34 cellular contexts compared by ENCODE assay signal in genomic region chr13:31919241-31919640, GRCh38.
"Had no signal": no experiment of that assay in that cellular context is flagged by ENCODE, and none has a peak within 500 bp of the region (broad histone marks: within the 10 kb centered on the region; RNA-seq: fewer than 3 reads in every experiment).

No MANE protein-coding gene starts in this region.

- H3K27me3 ChIP-seq: adrenal gland, ascending aorta, breast epithelium, cardiac muscle cell, dorsolateral prefrontal cortex, esophagus muscularis mucosa, foreskin keratinocyte, gastrocnemius medialis, heart left ventricle had no signal

- H3K27ac ChIP-seq: adrenal gland, ascending aorta, breast epithelium, cardiac muscle cell, coronary artery, esophagus muscularis mucosa, foreskin keratinocyte, gastrocnemius medialis had no signal

- ATAC-seq: activated CD4-positive, alpha-beta T cell treated with anti-CD3 and anti-CD28 coated beads for 36 hours; activated CD8-positive, alpha-beta memory T cell treated with anti-CD3 and anti-CD28 coated beads, Interleukin-2, amount 10 ng/mL, durations not matched to agents 7 days and 5 days; activated CD8-positive, alpha-beta T cell treated with anti-CD3 and anti-CD28 coated beads, Interleukin-2, amount 10 ng/mL, durations not matched to agents 7 days and 5 days; activated naive CD8-positive, alpha-beta T cell treated with anti-CD3 and anti-CD28 coated beads, Interleukin-2, amount 50 U/mL, for 24 hours; foreskin keratinocyte; gastrocnemius medialis; heart left ventricle had no signal

- H3K4me3 ChIP-seq: adrenal gland, ascending aorta, breast epithelium, cardiac muscle cell, coronary artery, dorsolateral prefrontal cortex, esophagus muscularis mucosa, gastrocnemius medialis, heart left ventricle had no signal

- H3K27me3 Mint-ChIP-seq: activated CD4-positive, alpha-beta memory T cell treated with anti-CD3 and anti-CD28 coated beads for 36 hours; activated CD4-positive, alpha-beta T cell treated with anti-CD3 and anti-CD28 coated beads for 36 hours; brain; dendritic cell treated with granulocyte-macrophage colony-stimulating factor and Interleukin-4, amounts not matched to agents 40 ng/mL and 50 ng/mL, for 4 days had no signal

- H3K4me3 Mint-ChIP-seq: activated CD4-positive, alpha-beta memory T cell treated with anti-CD3 and anti-CD28 coated beads for 36 hours; activated CD4-positive, alpha-beta T cell treated with anti-CD3 and anti-CD28 coated beads for 36 hours; activated CD4-positive, alpha-beta T cell treated with anti-CD3 and anti-CD28 coated beads, Interleukin-2, amount 10 ng/mL, durations not matched to agents 24 days and 14 days; activated CD8-positive, alpha-beta memory T cell treated with anti-CD3 and anti-CD28 coated beads, Interleukin-2, amount 10 ng/mL, durations not matched to agents 7 days and 5 days; activated CD8-positive, alpha-beta T cell treated with anti-CD3 and anti-CD28 coated beads, Interleukin-2, amount 10 ng/mL, durations not matched to agents 7 days and 5 days; activated naive CD4-positive, alpha-beta T cell treated with anti-CD3 and anti-CD28 coated beads for 36 hours; activated naive CD4-positive, alpha-beta T cell treated with anti-CD3 and anti-CD28 coated beads, Interleukin-2, amount 50 U/mL, for 24 hours; activated naive CD8-positive, alpha-beta T cell treated with anti-CD3 and anti-CD28 coated beads for 36 hours; activated naive CD8-positive, alpha-beta T cell treated with anti-CD3 and anti-CD28 coated beads, Interleukin-2, amount 50 U/mL, for 24 hours; brain; dendritic cell treated with granulocyte-macrophage colony-stimulating factor and Interleukin-4, amounts not matched to agents 40 ng/mL and 50 ng/mL, for 4 days had no signal

- H3K27ac Mint-ChIP-seq: activated CD4-positive, alpha-beta memory T cell treated with anti-CD3 and anti-CD28 coated beads for 36 hours; activated CD4-positive, alpha-beta T cell treated with anti-CD3 and anti-CD28 coated beads for 36 hours; activated CD4-positive, alpha-beta T cell treated with anti-CD3 and anti-CD28 coated beads, Interleukin-2, amount 10 ng/mL, durations not matched to agents 24 days and 14 days; activated CD8-positive, alpha-beta memory T cell treated with anti-CD3 and anti-CD28 coated beads, Interleukin-2, amount 10 ng/mL, durations not matched to agents 7 days and 5 days; activated CD8-positive, alpha-beta T cell treated with anti-CD3 and anti-CD28 coated beads, Interleukin-2, amount 10 ng/mL, durations not matched to agents 7 days and 5 days; activated naive CD4-positive, alpha-beta T cell treated with anti-CD3 and anti-CD28 coated beads for 36 hours; activated naive CD4-positive, alpha-beta T cell treated with anti-CD3 and anti-CD28 coated beads, Interleukin-2, amount 50 U/mL, for 24 hours; activated naive CD8-positive, alpha-beta T cell treated with anti-CD3 and anti-CD28 coated beads for 36 hours; activated naive CD8-positive, alpha-beta T cell treated with anti-CD3 and anti-CD28 coated beads, Interleukin-2, amount 50 U/mL, for 24 hours; activated T-helper 2 cell treated with anti-CD3 and anti-CD28 coated beads, Interferon-gamma antibody, Interleukin-2, Interleukin-4, amounts not matched to agents 10 μg/mL and 5 μg/mL and 100 μg/mL, durations not matched to agents 14 hours and 24 hours and 36 hours; brain; dendritic cell treated with granulocyte-macrophage colony-stimulating factor and Interleukin-4, amounts not matched to agents 40 ng/mL and 50 ng/mL, for 4 days had no signal

- H3K36me3 ChIP-seq: adrenal gland, ascending aorta, breast epithelium, cardiac muscle cell, esophagus muscularis mucosa, gastrocnemius medialis had no signal

- H3K4me1 Mint-ChIP-seq: activated naive CD4-positive, alpha-beta T cell treated with anti-CD3 and anti-CD28 coated beads, Interleukin-2, amount 50 U/mL, for 24 hours; brain had no signal

- H3K4me1 ChIP-seq: adrenal gland, ascending aorta, breast epithelium, esophagus muscularis mucosa, foreskin keratinocyte, gastrocnemius medialis had no signal

- DNase-seq: activated CD4-positive, alpha-beta memory T cell treated with anti-CD3 and anti-CD28 coated beads for 36 hours; activated CD4-positive, alpha-beta T cell treated with anti-CD3 and anti-CD28 coated beads for 36 hours; activated CD4-positive, alpha-beta T cell treated with anti-CD3 and anti-CD28 coated beads, Interleukin-2, amount 10 ng/mL, durations not matched to agents 24 days and 14 days; activated CD4-positive, CD25-positive, alpha-beta regulatory T cell; activated CD4-positive, CD25-positive, alpha-beta regulatory T cell treated with anti-CD3 and anti-CD28 coated beads, Interleukin-2, amount 50 U/mL, for 72 hours; activated CD8-positive, alpha-beta memory T cell treated with anti-CD3 and anti-CD28 coated beads, Interleukin-2, amount 10 ng/mL, durations not matched to agents 7 days and 5 days; activated CD8-positive, alpha-beta memory T cell treated with anti-CD3 and anti-CD28 coated beads, Interleukin-2, amount 50 U/mL, for 4 hours; activated CD8-positive, alpha-beta T cell treated with anti-CD3 and anti-CD28 coated beads, Interleukin-2, amount 10 ng/mL, durations not matched to agents 7 days and 5 days; activated effector memory CD4-positive, alpha-beta T cell treated with anti-CD3 and anti-CD28 coated beads, Interleukin-2, amount 50 U/mL, for 16 hours; activated naive CD4-positive, alpha-beta T cell treated with anti-CD3 and anti-CD28 coated beads for 36 hours; activated naive CD8-positive, alpha-beta T cell treated with anti-CD3 and anti-CD28 coated beads for 36 hours; activated naive CD8-positive, alpha-beta T cell treated with anti-CD3 and anti-CD28 coated beads, Interleukin-2, amount 50 U/mL, for 24 hours; activated T-cell treated with anti-CD3 and anti-CD28 coated beads, Interleukin-2, amount 50 U/mL, for 1 hour; adrenal gland; central memory CD4-positive, alpha-beta T cell; cerebellar nuclear complex; dorsolateral prefrontal cortex; effector memory CD4-positive, alpha-beta T cell; erythroblast; foreskin keratinocyte; gastrocnemius medialis; glutamatergic neuron; heart left ventricle; T-helper 1 cell; T-helper 2 cell had no signal

- H3K9me3 ChIP-seq: adrenal gland, ascending aorta, breast epithelium, esophagus muscularis mucosa, gastrocnemius medialis, heart left ventricle had no signal

- H3K36me3 Mint-ChIP-seq: activated CD4-positive, alpha-beta memory T cell treated with anti-CD3 and anti-CD28 coated beads for 36 hours; activated CD8-positive, alpha-beta memory T cell treated with anti-CD3 and anti-CD28 coated beads, Interleukin-2, amount 10 ng/mL, durations not matched to agents 7 days and 5 days; activated naive CD4-positive, alpha-beta T cell treated with anti-CD3 and anti-CD28 coated beads, Interleukin-2, amount 50 U/mL, for 24 hours; activated naive CD8-positive, alpha-beta T cell treated with anti-CD3 and anti-CD28 coated beads for 36 hours; brain had no signal

- H3K9me3 Mint-ChIP-seq: activated CD4-positive, alpha-beta memory T cell treated with anti-CD3 and anti-CD28 coated beads for 36 hours; activated CD4-positive, alpha-beta T cell treated with anti-CD3 and anti-CD28 coated beads, Interleukin-2, amount 10 ng/mL, durations not matched to agents 24 days and 14 days; activated naive CD4-positive, alpha-beta T cell treated with anti-CD3 and anti-CD28 coated beads for 36 hours; activated naive CD4-positive, alpha-beta T cell treated with anti-CD3 and anti-CD28 coated beads, Interleukin-2, amount 50 U/mL, for 24 hours; activated naive CD8-positive, alpha-beta T cell treated with anti-CD3 and anti-CD28 coated beads for 36 hours; activated naive CD8-positive, alpha-beta T cell treated with anti-CD3 and anti-CD28 coated beads, Interleukin-2, amount 50 U/mL, for 24 hours; activated T-helper 2 cell treated with anti-CD3 and anti-CD28 coated beads, Interferon-gamma antibody, Interleukin-2, Interleukin-4, amounts not matched to agents 10 μg/mL and 5 μg/mL and 100 μg/mL, durations not matched to agents 14 hours and 24 hours and 36 hours; brain; dendritic cell treated with granulocyte-macrophage colony-stimulating factor and Interleukin-4, amounts not matched to agents 40 ng/mL and 50 ng/mL, for 4 days had no signal
